Comparison of ENCODE assay signal across 9 cellular contexts in genomic region chr9:93064392-93065124, GRCh38. TPM values are rescaled to one million over a fixed set of nuclear protein-coding genes. Genes with fewer than 3 reads are reported as not detected.
DNase-seq lines count a peak whose midpoint lies in the region; ATAC-seq, FAIRE-seq and TF ChIP-seq lines count a peak whose summit lies in the region.
"Had no signal": no experiment of that assay in that cellular context is flagged by ENCODE, and none has a peak within 500 bp of the region (broad histone marks: within the 10 kb centered on the region; RNA-seq: fewer than 3 reads in every experiment).

No MANE protein-coding gene starts in this region.

- H3K9me3 ChIP-seq in right cardiac atrium (ENCODE audit: control insufficient read depth, low read length) = no peaks in the 10 kb centered on the region

- peak; percentile 83 for DNase-seq in GM18507 (ENCODE audit: extremely low spot score, insufficient read length, low read depth)
- peak; percentile 35 for DNase-seq in NCI-H2171 (lab: John Stamatoyannopoulos, UW)
- peak; percentile 98 for DNase-seq in activated CD8-positive, alpha-beta T cell treated with anti-CD3 and anti-CD28 coated beads, Interleukin-2, amount 10 ng/mL, durations not matched to agents 7 days and 5 days
- peak in 1 of 3 donors; percentile 74 for DNase-seq in right cardiac atrium
- peak; percentile 64 to 71 for DNase-seq in stimulated activated CD8-positive, alpha-beta memory T cell treated with anti-CD3 and anti-CD28 coated beads, Interleukin-4, amount 100 ng/mL, for 1 hour (ENCODE audit: low read depth in 2 of 2, low spot score in 1 of 2)
- DNase-seq in mesothelial cell of epicardium (ENCODE audit: low spot score in 2 of 2, unreplicated experiment in 2 of 2) = no peak
- DNase-seq in HCEC 1CT = no peak

- peak; percentile 100 for FAIRE-seq in GM18507 (lab: Jason Lieb, UNC)
- FAIRE-seq: islet of Langerhans had no signal

- no peaks in the 10 kb centered on the region for H3K27me3 Mint-ChIP-seq in activated CD8-positive, alpha-beta T cell treated with anti-CD3 and anti-CD28 coated beads, Interleukin-2, amount 10 ng/mL, durations not matched to agents 7 days and 5 days (ENCODE audit: low read depth)
- no peaks in the 10 kb centered on the region for H3K27me3 Mint-ChIP-seq in mesothelial cell of epicardium (ENCODE audit: low read depth)

- peak overlapping the region; percentile 96 for H3K27ac Mint-ChIP-seq in activated CD8-positive, alpha-beta T cell treated with anti-CD3 and anti-CD28 coated beads, Interleukin-2, amount 10 ng/mL, durations not matched to agents 7 days and 5 days
- no peak overlapping the region for H3K27ac Mint-ChIP-seq in mesothelial cell of epicardium

- no peaks in the 10 kb centered on the region for H3K4me1 ChIP-seq in right cardiac atrium (ENCODE audit: control insufficient read depth, insufficient read depth, low read length)

- H3K27me3 ChIP-seq in right cardiac atrium (ENCODE audit: control insufficient read depth, insufficient read depth) = no peaks in the 10 kb centered on the region

- peaks cover 64% of the 10 kb centered on the region for H3K36me3 Mint-ChIP-seq in activated CD8-positive, alpha-beta T cell treated with anti-CD3 and anti-CD28 coated beads, Interleukin-2, amount 10 ng/mL, durations not matched to agents 7 days and 5 days (ENCODE audit: low read depth)
- no peaks in the 10 kb centered on the region for H3K36me3 Mint-ChIP-seq in mesothelial cell of epicardium

- TF ChIP-seq CTCF in mesothelial cell of epicardium (IDR thresholded peaks at IDR 0.05; ENCODE audit: unreplicated experiment) = no peak

- POLR2A ChIA-PET in activated CD8-positive, alpha-beta T cell treated with anti-CD3 and anti-CD28 coated beads, Interleukin-2, amount 10 ng/mL, durations not matched to agents 7 days and 5 days (lab: Charles Lee) = interaction anchor here (0.6 to 2.8 kb wide), 23 partner anchors 9 to 110 kb away, joined by 3 to 31 read pairs (median 4); partner anchors contain the start of gene CARD19

- H3K9me3 Mint-ChIP-seq in activated CD8-positive, alpha-beta T cell treated with anti-CD3 and anti-CD28 coated beads, Interleukin-2, amount 10 ng/mL, durations not matched to agents 7 days and 5 days (ENCODE audit: insufficient read depth) = no peaks in the 10 kb centered on the region
- peaks cover 8% of the 10 kb centered on the region for H3K9me3 Mint-ChIP-seq in mesothelial cell of epicardium

- intact Hi-C loops in right cardiac atrium (cut with DNase I) = no loop called here

- no peak overlapping the region for H3K4me3 ChIP-seq in right cardiac atrium (ENCODE audit: low read length)

- peaks cover 87% of the 10 kb centered on the region for H3K4me1 Mint-ChIP-seq in activated CD8-positive, alpha-beta T cell treated with anti-CD3 and anti-CD28 coated beads, Interleukin-2, amount 10 ng/mL, durations not matched to agents 7 days and 5 days (ENCODE audit: low read depth)
- peaks cover 14% of the 10 kb centered on the region for H3K4me1 Mint-ChIP-seq in mesothelial cell of epicardium

- peak; percentile 86 for ATAC-seq in HG02678 (IDR thresholded peaks at IDR 0.05; ENCODE audit: unreplicated experiment)
- ATAC-seq in activated CD8-positive, alpha-beta T cell treated with anti-CD3 and anti-CD28 coated beads, Interleukin-2, amount 10 ng/mL, durations not matched to agents 7 days and 5 days = peak; percentile 91
- peak; percentile 35 to 39 for ATAC-seq in right cardiac atrium

- 75% methylated on average over 12 of the region's 12 CpGs for WGBS in right cardiac atrium

- H3K4me3 Mint-ChIP-seq in activated CD8-positive, alpha-beta T cell treated with anti-CD3 and anti-CD28 coated beads, Interleukin-2, amount 10 ng/mL, durations not matched to agents 7 days and 5 days = peak overlapping the region; percentile 79
- H3K4me3 Mint-ChIP-seq in mesothelial cell of epicardium = no peak overlapping the region

- H3K27ac ChIP-seq in right cardiac atrium (ENCODE audit: low read length) = no peak overlapping the region

- CTCF ChIA-PET in activated CD8-positive, alpha-beta T cell treated with anti-CD3 and anti-CD28 coated beads, Interleukin-2, amount 10 ng/mL, durations not matched to agents 7 days and 5 days (lab: Charles Lee) = interaction anchor here (0.6 to 2.3 kb wide), 22 partner anchors 10 to 108 kb away, joined by 3 to 18 read pairs (median 4); partner anchors contain the start of gene NINJ1

RNA-seq across cellular contexts. Expression of gene SUSD3, which starts 6.1 kb away (rescaled TPM):
- 10 to 100 TPM; 57.9 to 59.6 TPM for total RNA-seq in activated CD8-positive, alpha-beta T cell treated with anti-CD3 and anti-CD28 coated beads, Interleukin-2, amount 10 ng/mL, durations not matched to agents 7 days and 5 days
- total RNA-seq in right cardiac atrium (1 to 10 TPM; 1.0 to 2.0 (median 1.3) TPM), mesothelial cell of epicardium (2.4 to 3.2 TPM (median 3.1 TPM) in 3 replicates)
- polyA plus RNA-seq in right cardiac atrium = 0.16 TPM

RNA-seq across cellular contexts. Expression of gene CARD19, which starts 31.5 kb away (rescaled TPM):
- 10 to 100 TPM; 51.7 to 55.4 TPM for total RNA-seq in activated CD8-positive, alpha-beta T cell treated with anti-CD3 and anti-CD28 coated beads, Interleukin-2, amount 10 ng/mL, durations not matched to agents 7 days and 5 days
- total RNA-seq in right cardiac atrium (10 to 100 TPM; 17.7 to 26.6 (median 22.5) TPM), mesothelial cell of epicardium (19.4 to 22.6 TPM (median 20.1 TPM) in 3 replicates)
- 30.3 TPM for polyA plus RNA-seq in right cardiac atrium

Comparison
In these comparisons a context has a peak if more than half of its experiments do, and no peak if none do; other contexts are left out.
1. DNase-seq: peak in GM18507 (single experiment), NCI-H2171 (single experiment), activated CD8-positive, alpha-beta T cell treated with anti-CD3 and anti-CD28 coated beads, Interleukin-2, amount 10 ng/mL, durations not matched to agents 7 days and 5 days (single experiment) and stimulated activated CD8-positive, alpha-beta memory T cell treated with anti-CD3 and anti-CD28 coated beads, Interleukin-4, amount 100 ng/mL, for 1 hour (2 of 2); none in mesothelial cell of epicardium (0 of 2) and HCEC 1CT (single experiment).
2. ATAC-seq: peak in every context shown above with its lines; median percentile 91 in activated CD8-positive, alpha-beta T cell treated with anti-CD3 and anti-CD28 coated beads, Interleukin-2, amount 10 ng/mL, durations not matched to agents 7 days and 5 days; 86 in HG02678; 37 in right cardiac atrium.
3. RNA of gene SUSD3, which starts 6.1 kb away (total RNA-seq): 57.9 to 59.6 TPM in activated CD8-positive, alpha-beta T cell treated with anti-CD3 and anti-CD28 coated beads, Interleukin-2, amount 10 ng/mL, durations not matched to agents 7 days and 5 days; 2.4 to 3.2 TPM in mesothelial cell of epicardium and 1.0 to 2.0 TPM in right cardiac atrium; every median in the first group is over 10 times any median in the second.